In genomic region chr7:131328387-131329175, GRCh38 we compare ENCODE assay signal across 8 cellular contexts. TPM values are rescaled to one million over a fixed set of nuclear protein-coding genes. Genes with fewer than 3 reads are reported as not detected.
DNase-seq lines count a peak whose midpoint lies in the region; ATAC-seq, FAIRE-seq and TF ChIP-seq lines count a peak whose summit lies in the region.

No MANE protein-coding gene starts in this region.

- TF ChIP-seq POLR2A in K562 (conservative IDR thresholded peaks at IDR 0.05) (no peak), GM12891 (IDR thresholded peaks at IDR 0.05; ENCODE audit: low read depth, low read length) (no peak)

- H3K4me3 Mint-ChIP-seq in stimulated activated naive CD8-positive, alpha-beta T cell treated with anti-CD3 and anti-CD28 coated beads, Interleukin-15, amount 100 ng/mL, for 72 hours, result peak overlapping the region; percentile 92 to 96

- in situ Hi-C loops in K562 (cut with MboI), result no loop called here

- TF ChIP-seq RAD21 in K562 (CRISPR knock-in tag; conservative IDR thresholded peaks at IDR 0.05 in 1 of 2, IDR thresholded peaks at IDR 0.05 in 1 of 2), result no peak

- TF ChIP-seq CTCF in K562 (IDR thresholded peaks at IDR 0.05 in 2 of 3, conservative IDR thresholded peaks at IDR 0.05 in 1 of 3; ENCODE audit: insufficient read depth in 2 of 3, low read depth in 1 of 3, low read length in 3 of 3) (no peak), keratinocyte (optimal IDR thresholded peaks at IDR 0.05 in 1 of 3, IDR thresholded peaks at IDR 0.05 in 1 of 3, conservative IDR thresholded peaks at IDR 0.05 in 1 of 3; ENCODE audit: extremely low read depth in 1 of 3, insufficient read depth in 2 of 3, low read length in 3 of 3) (no peak)

- TF ChIP-seq EP300 in K562 (IDR thresholded peaks at IDR 0.05; ENCODE audit: low read length), result no peak

- peak overlapping the region; percentile 100 for H2AFZ ChIP-seq in K562 (ENCODE audit: low read depth, low read length)
- H2AFZ ChIP-seq in keratinocyte (ENCODE audit: control insufficient read depth, low read length), result peak overlapping the region; percentile 97

- H3K9me3 Mint-ChIP-seq in stimulated activated naive CD8-positive, alpha-beta T cell treated with anti-CD3 and anti-CD28 coated beads, Interleukin-15, amount 100 ng/mL, for 72 hours, result no peaks in the 10 kb centered on the region

- POLR2A ChIA-PET in K562 (lab: Yijun Ruan, JAX), result interaction anchor here (0.6 to 3.3 kb wide), 13 partner anchors 8 to 387 kb away, joined by 3 to 16 read pairs (median 4); no protein-coding TSS in a partner anchor

- H3K36me3 ChIP-seq in K562 (ENCODE audit: control insufficient read depth, insufficient read depth, low read length), result peaks cover 7% of the 10 kb centered on the region; the same call in 2 of the 3 replicates
- H3K36me3 ChIP-seq in keratinocyte (ENCODE audit: control insufficient read depth in 2 of 2, extremely low read depth in 1 of 2, insufficient read depth in 2 of 2, low read length in 2 of 2), result peaks cover 0 to 3% of the 10 kb centered on the region in 2 experiments

- CTCF ChIA-PET in K562 (lab: Yijun Ruan, JAX; ENCODE audit: low intra/inter-chr PET ratio), result no interaction called here

- H3K27me3 ChIP-seq in K562 (ENCODE audit: control insufficient read depth in 2 of 2, insufficient read depth in 2 of 2, low read length in 2 of 2), result no peaks in the 10 kb centered on the region
- H3K27me3 ChIP-seq in keratinocyte (ENCODE audit: control insufficient read depth, extremely low read depth, insufficient read depth, low read length), result no peaks in the 10 kb centered on the region

- H3K9me3 ChIP-seq in K562 (replicated peaks; ENCODE audit: control insufficient read depth, insufficient read depth, low read depth, low read length) (no peaks in the 10 kb centered on the region), keratinocyte (ENCODE audit: control insufficient read depth, low read depth, low read length) (no peaks in the 10 kb centered on the region)

- peaks cover 14% of the 10 kb centered on the region for H4K20me1 ChIP-seq in K562 (replicated peaks; ENCODE audit: control insufficient read depth, insufficient read depth, low read length)
- no peaks in the 10 kb centered on the region for H4K20me1 ChIP-seq in keratinocyte (ENCODE audit: control insufficient read depth, extremely low read depth, insufficient read depth, low read length)

- intact Hi-C loops in K562 (cut with micrococcal nuclease), result no loop called here

- peak; percentile 50 for ATAC-seq in K562
- no peak for ATAC-seq in stimulated activated naive CD8-positive, alpha-beta T cell treated with anti-CD3 and anti-CD28 coated beads, Interleukin-15, amount 100 ng/mL, for 72 hours

- FAIRE-seq in K562 (lab: Jason Lieb, UNC) (peak; percentile 46), keratinocyte (lab: Jason Lieb, UNC) (no peak), GM12891 (lab: Jason Lieb, UNC) (no peak)

- DNase-seq in GM03348 (ENCODE audit: low spot score) (peak; percentile 47), Kasumi-1 (lab: John Stamatoyannopoulos, UW) (peak; percentile 14 to 40), K562 (ENCODE audit: extremely low read depth in 1 of 4, low spot score in 3 of 4) (no peak), keratinocyte (ENCODE audit: low read depth, low spot score) (no peak), NCI-H1930 (lab: John Stamatoyannopoulos, UW) (no peak), NOMO-1 treated with dmso at 0.1 percent for 144 hours (lab: John Stamatoyannopoulos, UW; ENCODE audit: unreplicated experiment) (no peak), GM12891 (ENCODE audit: insufficient read length, low spot score) (no peak)
- DNase-seq in stimulated activated naive CD8-positive, alpha-beta T cell treated with anti-CD3 and anti-CD28 coated beads, Interleukin-15, amount 100 ng/mL, for 72 hours, result no peak

- H3K79me2 ChIP-seq in K562 (ENCODE audit: control insufficient read depth, insufficient read depth, low read length) (peaks cover 64% of the 10 kb centered on the region), keratinocyte (ENCODE audit: control insufficient read depth, insufficient read depth, low read length) (peaks cover 56% of the 10 kb centered on the region)

- dilution Hi-C loops in keratinocyte (cut with MboI; ENCODE audit: extremely low pct_ligation_motif_present, low sequenced_read_pairs), result no loop called here

- H3K9ac ChIP-seq in K562 (ENCODE audit: insufficient read depth in 1 of 2, low read depth in 2 of 2, low read length in 2 of 2) (peak overlapping the region; percentile 95 to 100), keratinocyte (ENCODE audit: control insufficient read depth, extremely low read depth, insufficient read depth, low read length) (peak overlapping the region; percentile 99)

- peaks cover 5 to 33% of the 10 kb centered on the region in 2 experiments; a peak in 3 of 5 replicates for H3K4me1 ChIP-seq in K562 (replicated peaks in 1 of 2; ENCODE audit: control insufficient read depth in 2 of 2, insufficient read depth in 2 of 2, low read length in 2 of 2)
- peaks cover 24% of the 10 kb centered on the region for H3K4me1 ChIP-seq in keratinocyte (ENCODE audit: control insufficient read depth, extremely low read depth, insufficient read depth, low read length)

- peak overlapping the region; percentile 97 for H3K4me2 ChIP-seq in K562 (ENCODE audit: insufficient read depth, low read length)
- peak overlapping the region; percentile 99 for H3K4me2 ChIP-seq in keratinocyte (ENCODE audit: control insufficient read depth, extremely low read depth, insufficient read depth, low read depth, low read length)

- BruUV-seq in K562 (replicated peaks; lab: Mats Ljungman, UMichigan), result TSS peak; percentile 44

- H3K27ac Mint-ChIP-seq in stimulated activated naive CD8-positive, alpha-beta T cell treated with anti-CD3 and anti-CD28 coated beads, Interleukin-15, amount 100 ng/mL, for 72 hours, result peak overlapping the region; percentile 99 to 100

- WGBS in K562 (ENCODE audit: insufficient coverage, low coverage, missing lambda C conversion rate), result 3% methylated on average over 19 of the region's 19 CpGs

- peaks cover 63% of the 10 kb centered on the region for H3K4me1 Mint-ChIP-seq in stimulated activated naive CD8-positive, alpha-beta T cell treated with anti-CD3 and anti-CD28 coated beads, Interleukin-15, amount 100 ng/mL, for 72 hours

- no peaks in the 10 kb centered on the region for H3K27me3 Mint-ChIP-seq in stimulated activated naive CD8-positive, alpha-beta T cell treated with anti-CD3 and anti-CD28 coated beads, Interleukin-15, amount 100 ng/mL, for 72 hours

- H3K27ac ChIP-seq in K562 (ENCODE audit: extremely low read depth, low read depth, low read length) (peak overlapping the region; percentile 94), keratinocyte (ENCODE audit: control insufficient read depth, insufficient read depth, low read length) (peak overlapping the region; percentile 83)

- H3K9me1 ChIP-seq in K562 (ENCODE audit: control insufficient read depth, insufficient read depth, low read length), result no peaks in the 10 kb centered on the region
- H3K9me1 ChIP-seq in keratinocyte (ENCODE audit: control insufficient read depth, extremely low read depth, insufficient read depth, low read length), result no peaks in the 10 kb centered on the region

- H3K4me3 ChIP-seq in K562, result peak overlapping the region; percentile 87
- peak overlapping the region; percentile 84 to 99 (median 86) for H3K4me3 ChIP-seq in keratinocyte (ENCODE audit: control insufficient read depth in 2 of 3, extremely low read depth in 1 of 3, insufficient read depth in 2 of 3, low read depth in 1 of 3, low read length in 3 of 3)

TF ChIP-seq in K562, 482 proteins besides CTCF, POLR2A, EP300 and RAD21 (continues in another document):
- TF ChIP-seq ZNF174 (CRISPR knock-in tag; IDR thresholded peaks at IDR 0.05), result no peak
- TF ChIP-seq LCOR (CRISPR knock-in tag; IDR thresholded peaks at IDR 0.05), result 0 out of 2 replicates have a peak, but pooled peaks have one; percentile 3

TF ChIP-seq in GM12891, 5 proteins besides CTCF, POLR2A, EP300 and RAD21:
- TF ChIP-seq TAF1 (IDR thresholded peaks at IDR 0.05; ENCODE audit: low read depth, low read length), result no peak
- no peak for TF ChIP-seq POLR2AphosphoS5 (IDR thresholded peaks at IDR 0.05; ENCODE audit: low read depth, low read length)
- TF ChIP-seq POU2F2 (IDR thresholded peaks at IDR 0.05; ENCODE audit: low read depth, low read length), result no peak
- TF ChIP-seq PAX5 (IDR thresholded peaks at IDR 0.05; ENCODE audit: insufficient read depth, low read length, severe bottlenecking), result no peak
- no peak for TF ChIP-seq SPI1 (IDR thresholded peaks at IDR 0.05; ENCODE audit: low read depth, low read length)

RNA-seq across cellular contexts. Expression of gene MKLN1, which starts 0.9 kb away (rescaled TPM):
- total RNA-seq in K562 (2011; cell fraction: chromatin; rRNA removed; ENCODE audit: low replicate concordance), result 80.7 and 221 TPM in 2 replicates
- total RNA-seq in K562 (2011; cell fraction: nucleolus; rRNA removed), result 23.3 and 38.8 TPM in 2 replicates
- total RNA-seq in K562 (2011; cell fraction: nucleoplasm; rRNA removed), result 104 and 220 TPM in 2 replicates
- total RNA-seq in K562 (2014; rRNA removed) (19.4 and 19.8 TPM in 2 replicates), K562 (2014; rRNA removed; fragmentation: Illumina TruSeq; extraction: Trizol) (61.2 and 71.7 TPM in 2 replicates), K562 (2015; rRNA removed; fragmentation: Illumina TruSeq; extraction: Trizol) (50.6 and 56.0 TPM in 2 replicates), K562 (2021) (50.5 and 56.5 TPM in 2 replicates)
- polyA plus RNA-seq in K562 (2011; rRNA removed) (80.4 and 84.7 TPM in 2 replicates), K562 (2014; fragmentation: Illumina TruSeq; extraction: Trizol) (32.0 and 38.9 TPM in 2 replicates), K562 (2014; fragmentation: Nextera tagmentation; extraction: Ambion mirVana) (10 to 100 TPM; 27.0 to 68.8 TPM), K562 (2014; rRNA removed) (18.6 and 19.1 TPM in 2 replicates), keratinocyte (28.3 to 43.8 TPM (median 36.1 TPM) in 3 replicates)
- polyA plus RNA-seq in K562 (2011; cell fraction: cytosol; rRNA removed), result 21.2 and 44.7 TPM in 2 replicates
- 65.4 and 98.1 TPM in 2 replicates for polyA plus RNA-seq in K562 (2011; cell fraction: nucleus; rRNA removed)
- polyA plus RNA-seq in K562 (2012), result 25.1 and 29.8 TPM in 2 replicates
- polyA minus RNA-seq in K562 (2011; rRNA and poly(A)+ RNA removed), result 282 and 370 TPM in 2 replicates
- 55.7 and 56.6 TPM in 2 replicates for polyA minus RNA-seq in K562 (2011; cell fraction: cytosol; rRNA and poly(A)+ RNA removed)
- polyA minus RNA-seq in K562 (2011; cell fraction: nucleus; rRNA and poly(A)+ RNA removed), result 62.1 and 148 TPM in 2 replicates
- 15.0 TPM for polyA plus RNA-seq in keratinocyte (2011; ENCODE audit: low read depth)
- polyA plus RNA-seq in keratinocyte (2011; cell fraction: cytosol; rRNA removed), result 16.9 and 39.5 TPM in 2 replicates
- polyA plus RNA-seq in keratinocyte (2011; cell fraction: nucleus; rRNA removed), result 36.3 and 39.2 TPM in 2 replicates
- polyA plus RNA-seq in keratinocyte (2012; ENCODE audit: low replicate concordance), result 16.7 and 19.2 TPM in 2 replicates
- polyA minus RNA-seq in keratinocyte, result 42.8 to 123 TPM (median 84.0 TPM) in 3 replicates
- 22.4 TPM for polyA minus RNA-seq in keratinocyte (2011; cell fraction: cytosol; rRNA and poly(A)+ RNA removed)
- polyA minus RNA-seq in keratinocyte (2011; cell fraction: nucleus; rRNA and poly(A)+ RNA removed), result 65.5 and 127 TPM in 2 replicates
- polyA plus RNA-seq in GM12891 (2012; ENCODE audit: low read depth, missing spikeins), result 19.4 TPM

Comparison
In these comparisons a context has a peak if more than half of its experiments do, and no peak if none do; other contexts are left out.
1. DNase-seq: peak in GM03348 (single experiment) and Kasumi-1 (2 of 2); none in K562 (0 of 4), keratinocyte (single experiment), stimulated activated naive CD8-positive, alpha-beta T cell treated with anti-CD3 and anti-CD28 coated beads, Interleukin-15, amount 100 ng/mL, for 72 hours (0 of 2), NCI-H1930 (0 of 2), NOMO-1 treated with dmso at 0.1 percent for 144 hours (single experiment) and GM12891 (single experiment).